In the genomic region with DNA sequence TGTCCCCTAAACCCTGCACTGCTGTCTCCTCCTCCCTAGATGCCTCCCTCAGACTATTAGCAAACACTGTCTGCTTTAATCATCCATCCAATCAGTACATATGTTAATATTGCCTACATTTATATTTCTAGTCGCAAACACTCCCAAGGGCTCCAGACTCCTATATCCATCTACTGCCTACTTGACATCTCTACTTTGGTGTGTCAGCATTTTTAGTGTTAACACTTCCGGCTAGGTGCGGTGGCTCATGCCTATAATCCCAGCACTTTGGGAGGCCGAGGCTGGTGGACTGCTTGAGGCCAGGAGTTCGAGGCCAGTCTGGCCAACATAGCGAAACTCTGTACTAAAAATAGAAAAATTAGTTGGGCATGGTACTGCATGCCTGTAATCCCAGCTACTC, we compare ENCODE assay signal across 20 cellular contexts. TPM values are rescaled to one million over a fixed set of nuclear protein-coding genes. Genes with fewer than 3 reads are reported as not detected.
DNase-seq lines count a peak whose midpoint lies in the region; ATAC-seq, FAIRE-seq and TF ChIP-seq lines count a peak whose summit lies in the region.
"Had no signal": no experiment of that assay in that cellular context is flagged by ENCODE, and none has a peak within 500 bp of the region (broad histone marks: within the 10 kb centered on the region; RNA-seq: fewer than 3 reads in every experiment).

No MANE protein-coding gene starts in this region.

- H3F3A ChIP-seq in neural progenitor cell (ENCODE audit: low read depth): peaks cover 18% of the 10 kb centered on the region

- peak overlapping the region; percentile 14 for H3K27ac Mint-ChIP-seq in T-helper 17 cell
- H3K27ac Mint-ChIP-seq in neural progenitor cell: peak overlapping the region; percentile 39
- H3K27ac Mint-ChIP-seq: CD4-positive, CD25-positive, alpha-beta regulatory T cell; H9 had no signal

- H3K36me3 Mint-ChIP-seq in T-helper 17 cell (ENCODE audit: low read depth) (peaks cover 16% of the 10 kb centered on the region), neural progenitor cell (peaks cover 37% of the 10 kb centered on the region)

- H3K27me3 Mint-ChIP-seq in T-helper 17 cell (no peaks in the 10 kb centered on the region), neural progenitor cell (ENCODE audit: insufficient read depth, low read depth) (no peaks in the 10 kb centered on the region)
- H3K27me3 Mint-ChIP-seq: CD4-positive, CD25-positive, alpha-beta regulatory T cell had no signal

- H3K4me1 ChIP-seq in HepG2 (ENCODE audit: insufficient read depth, low read length) (peaks cover 12% of the 10 kb centered on the region), right lobe of liver (peaks cover 0 to 22% (median 9%) of the 10 kb centered on the region in 4 donors), neural progenitor cell (no peaks in the 10 kb centered on the region)
- H3K4me1 ChIP-seq: BE2C had no signal

- TF ChIP-seq CTCF in HepG2 (CRISPR knock-in tag; IDR thresholded peaks at IDR 0.05): no peak
- TF ChIP-seq CTCF in right lobe of liver (IDR thresholded peaks at IDR 0.05): no peak
- TF ChIP-seq CTCF in neural progenitor cell (IDR thresholded peaks at IDR 0.05): no peak

- DNase-seq in HepG2 (ENCODE audit: low spot score) (no peak), right lobe of liver (no peak), T-helper 17 cell (no peak), neural progenitor cell (ENCODE audit: low spot score) (no peak), DMS53 (lab: John Stamatoyannopoulos, UW) (no peak)
- DNase-seq in stimulated activated CD4-positive, alpha-beta T cell treated with anti-CD3 and anti-CD28 coated beads, Interleukin-15, amount 100 ng/mL, for 24 hours: no peak
- DNase-seq: ACHN; BE2C; C1 segment of cervical spinal cord; CD4-positive, CD25-positive, alpha-beta regulatory T cell; CD8-positive, alpha-beta memory T cell; COR-L47; DMS79; GDM1; H9 had no signal

- in situ Hi-C loops in HepG2 (cut with HindIII; ENCODE audit: extremely low pct_ligation_motif_present, low pct_unique_long_range_greater_than_20kb): no loop called here

- H3K79me2 ChIP-seq in HepG2 (ENCODE audit: insufficient read depth, low read length) (no peaks in the 10 kb centered on the region), neural progenitor cell (ENCODE audit: low read depth) (no peaks in the 10 kb centered on the region)

- H3K36me3 ChIP-seq in HepG2 (replicated peaks in 1 of 2; ENCODE audit: control insufficient read depth in 1 of 2, insufficient read depth in 2 of 2, low read length in 2 of 2) (peaks cover 36 to 75% of the 10 kb centered on the region in 2 experiments), right lobe of liver (peaks cover 0 to 76% (median 32%) of the 10 kb centered on the region in 4 donors), neural progenitor cell (peaks cover 10% of the 10 kb centered on the region)

- POLR2A ChIA-PET in HepG2 (lab: Yijun Ruan, JAX): interaction anchor here (1.1 kb wide), 1 partner anchor 21 kb away, joined by 5 read pairs; no protein-coding TSS in a partner anchor

- ATAC-seq in HepG2: no peak
- ATAC-seq in right lobe of liver: no peak
- ATAC-seq in T-helper 17 cell: no peak
- no peak for ATAC-seq in GM21367 (IDR thresholded peaks at IDR 0.05; ENCODE audit: unreplicated experiment)

- TF ChIP-seq EP300 in HepG2 (IDR thresholded peaks at IDR 0.05; ENCODE audit: low read depth in 2 of 2, low read length in 2 of 2) (no peak), HepG2 (CRISPR knock-in tag; IDR thresholded peaks at IDR 0.05; ENCODE audit: borderline replicate concordance) (no peak)

- H3K4me1 Mint-ChIP-seq in T-helper 17 cell (no peaks in the 10 kb centered on the region), neural progenitor cell (peaks cover 3% of the 10 kb centered on the region)
- H3K4me1 Mint-ChIP-seq: H9 had no signal

- no peak for TF ChIP-seq POLR2A in HepG2 (IDR thresholded peaks at IDR 0.05; ENCODE audit: insufficient read depth in 1 of 2, low read depth in 2 of 2, low read length in 2 of 2)
- TF ChIP-seq POLR2A in right lobe of liver (IDR thresholded peaks at IDR 0.05): no peak

- TF ChIP-seq RAD21 in HepG2 (CRISPR knock-in tag; IDR thresholded peaks at IDR 0.05): no peak

- CTCF ChIA-PET in HepG2 (lab: Yijun Ruan, JAX; ENCODE audit: low intra/inter-chr PET ratio, low total read pairs): no interaction called here

- WGBS in HepG2 (ENCODE audit: low lambda C conversion rate): 97% methylated on average over 6 of the region's 6 CpGs
- WGBS in right lobe of liver (ENCODE audit: insufficient coverage, low coverage, low lambda C conversion rate, missing lambda C conversion rate): 93% methylated on average over 5 of the region's 6 CpGs

- H3K27me3 ChIP-seq in HepG2 (ENCODE audit: control insufficient read depth in 1 of 2, insufficient read depth in 2 of 2, low read length in 2 of 2) (no peaks in the 10 kb centered on the region), right lobe of liver (no peaks in the 10 kb centered on the region), neural progenitor cell (no peaks in the 10 kb centered on the region)
- H3K27me3 ChIP-seq: BE2C had no signal

- H3K9me3 ChIP-seq in HepG2 (ENCODE audit: low read length) (no peaks in the 10 kb centered on the region), right lobe of liver (no peaks in the 10 kb centered on the region), T-helper 17 cell (ENCODE audit: control insufficient read depth, low read length, poor library complexity, severe bottlenecking) (no peaks in the 10 kb centered on the region), neural progenitor cell (ENCODE audit: low read depth) (no peaks in the 10 kb centered on the region)
- H3K9me3 ChIP-seq: BE2C had no signal

- FAIRE-seq in HepG2 (lab: Jason Lieb, UNC): no peak
- FAIRE-seq: D721Med, GM12892, GM18507, H1 had no signal

- BruUV-seq in HepG2 (replicated peaks; lab: Mats Ljungman, UMichigan): no TSS peak

- H3K9ac ChIP-seq in HepG2 (ENCODE audit: insufficient read depth, low read depth, low read length) (no peak overlapping the region), neural progenitor cell (no peak overlapping the region)

- H3K4me2 ChIP-seq in HepG2 (ENCODE audit: low read depth, low read length): no peak overlapping the region
- no peak overlapping the region for H3K4me2 ChIP-seq in neural progenitor cell

- H3K4me3 ChIP-seq in HepG2 (replicated peaks in 1 of 3; ENCODE audit: insufficient read depth in 1 of 3, low read depth in 2 of 3, low read length in 3 of 3) (no peak overlapping the region), right lobe of liver (no peak overlapping the region), neural progenitor cell (no peak overlapping the region)

- H4K20me1 ChIP-seq in HepG2 (ENCODE audit: insufficient read depth, low read length) (no peaks in the 10 kb centered on the region), neural progenitor cell (ENCODE audit: low read depth) (no peaks in the 10 kb centered on the region)

- H3K4me3 Mint-ChIP-seq in T-helper 17 cell (no peak overlapping the region), neural progenitor cell (no peak overlapping the region)
- H3K4me3 Mint-ChIP-seq: H9 had no signal

- H2AFZ ChIP-seq in HepG2 (ENCODE audit: low read length) (no peak overlapping the region), neural progenitor cell (replicated peaks) (no peak overlapping the region)

- intact Hi-C loops in HepG2 (cut with micrococcal nuclease; ENCODE audit: unreplicated experiment): no loop called here
- intact Hi-C loops in right lobe of liver (cut with DNase I): no loop called here

- H3K27ac ChIP-seq in HepG2 (ENCODE audit: extremely low read length, insufficient read depth, low read length) (no peak overlapping the region), right lobe of liver (no peak overlapping the region), neural progenitor cell (no peak overlapping the region)

- no peaks in the 10 kb centered on the region for H3K9me3 Mint-ChIP-seq in neural progenitor cell
- H3K9me3 Mint-ChIP-seq: CD4-positive, CD25-positive, alpha-beta regulatory T cell; CD8-positive, alpha-beta memory T cell; H9 had no signal

RNA-seq across cellular contexts. Expression of gene THOC5, which starts 5.5 kb away (rescaled TPM):
- 46.7 and 53.5 TPM in 2 replicates for total RNA-seq in HepG2 (2016; rRNA removed; fragmentation: Illumina TruSeq; extraction: Trizol)
- total RNA-seq in HepG2 (2016; cell fraction: cytosol; rRNA removed; fragmentation: Illumina TruSeq; extraction: Trizol; ENCODE audit: low read depth): 20.7 and 27.6 TPM in 2 replicates
- total RNA-seq in HepG2 (2016; cell fraction: insoluble cytoplasmic fraction; rRNA removed; fragmentation: Illumina TruSeq; extraction: Trizol): 47.6 and 56.5 TPM in 2 replicates
- total RNA-seq in HepG2 (2016; cell fraction: membrane; rRNA removed; fragmentation: Illumina TruSeq; extraction: Trizol): 39.5 and 44.9 TPM in 2 replicates
- 32.6 and 43.7 TPM in 2 replicates for total RNA-seq in HepG2 (2016; cell fraction: nucleus; rRNA removed; fragmentation: Illumina TruSeq; extraction: Trizol)
- polyA plus RNA-seq in HepG2 (2011; rRNA removed): 45.8 and 65.2 TPM in 2 replicates
- 27.9 and 31.5 TPM in 2 replicates for polyA plus RNA-seq in HepG2 (2011; cell fraction: cytosol; rRNA removed)
- polyA plus RNA-seq in HepG2 (2011; cell fraction: nucleus; rRNA removed): 145 and 182 TPM in 2 replicates
- 37.0 and 37.3 TPM in 2 replicates for polyA plus RNA-seq in HepG2 (2012)
- 25.9 and 30.6 TPM in 2 replicates for polyA plus RNA-seq in HepG2 (2016; cell fraction: cytosol; fragmentation: Illumina TruSeq; extraction: Trizol; ENCODE audit: low read depth)
- 44.1 and 46.1 TPM in 2 replicates for polyA plus RNA-seq in HepG2 (2016; cell fraction: insoluble cytoplasmic fraction; fragmentation: Illumina TruSeq; extraction: Trizol; ENCODE audit: low read depth)
- 35.3 and 37.4 TPM in 2 replicates for polyA plus RNA-seq in HepG2 (2016; cell fraction: membrane; fragmentation: Illumina TruSeq; extraction: Trizol; ENCODE audit: low read depth)
- 54.0 and 55.1 TPM in 2 replicates for polyA plus RNA-seq in HepG2 (2016; cell fraction: nucleus; fragmentation: Illumina TruSeq; extraction: Trizol; ENCODE audit: insufficient read depth, low read depth)
- polyA minus RNA-seq in HepG2 (2011; rRNA and poly(A)+ RNA removed; ENCODE audit: low replicate concordance): 57.0 and 70.3 TPM in 2 replicates
- 25.5 and 29.4 TPM in 2 replicates for polyA minus RNA-seq in HepG2 (2011; cell fraction: cytosol; rRNA and poly(A)+ RNA removed)
- polyA minus RNA-seq in HepG2 (2011; cell fraction: nucleus; rRNA and poly(A)+ RNA removed): 38.9 and 51.6 TPM in 2 replicates
- total RNA-seq in right lobe of liver: 10 to 100 TPM; 11.9 to 17.4 (median 14.1) TPM
- 10 to 100 TPM; 34.2 to 46.2 TPM for total RNA-seq in T-helper 17 cell
- 42.9 and 49.0 TPM in 2 replicates for total RNA-seq in neural progenitor cell (ENCODE audit: low replicate concordance)

RNA-seq across cellular contexts. Expression of gene NIPSNAP1, which starts 21.9 kb away (rescaled TPM):
- total RNA-seq in HepG2 (2016; rRNA removed; fragmentation: Illumina TruSeq; extraction: Trizol) (159 and 167 TPM in 2 replicates), right lobe of liver (100 to 1,000 TPM in 5 of 6 experiments, 10 to 100 TPM in 1; 94.5 to 149 (median 141) TPM), T-helper 17 cell (10 to 100 TPM; 27.6 to 28.7 TPM), neural progenitor cell (ENCODE audit: low replicate concordance) (266 and 311 TPM in 2 replicates)
- 36.4 and 36.6 TPM in 2 replicates for total RNA-seq in HepG2 (2016; cell fraction: cytosol; rRNA removed; fragmentation: Illumina TruSeq; extraction: Trizol; ENCODE audit: low read depth)
- 162 and 163 TPM in 2 replicates for total RNA-seq in HepG2 (2016; cell fraction: insoluble cytoplasmic fraction; rRNA removed; fragmentation: Illumina TruSeq; extraction: Trizol)
- 98.2 and 102 TPM in 2 replicates for total RNA-seq in HepG2 (2016; cell fraction: membrane; rRNA removed; fragmentation: Illumina TruSeq; extraction: Trizol)
- 68.4 and 75.1 TPM in 2 replicates for total RNA-seq in HepG2 (2016; cell fraction: nucleus; rRNA removed; fragmentation: Illumina TruSeq; extraction: Trizol)
- polyA plus RNA-seq in HepG2 (2011; rRNA removed): 203 and 212 TPM in 2 replicates
- polyA plus RNA-seq in HepG2 (2011; cell fraction: cytosol; rRNA removed): 167 and 170 TPM in 2 replicates
- 133 and 152 TPM in 2 replicates for polyA plus RNA-seq in HepG2 (2011; cell fraction: nucleus; rRNA removed)
- 126 and 158 TPM in 2 replicates for polyA plus RNA-seq in HepG2 (2012)
- polyA plus RNA-seq in HepG2 (2016; cell fraction: cytosol; fragmentation: Illumina TruSeq; extraction: Trizol; ENCODE audit: low read depth): 33.2 and 39.7 TPM in 2 replicates
- polyA plus RNA-seq in HepG2 (2016; cell fraction: insoluble cytoplasmic fraction; fragmentation: Illumina TruSeq; extraction: Trizol; ENCODE audit: low read depth): 169 and 174 TPM in 2 replicates
- 73.5 and 79.3 TPM in 2 replicates for polyA plus RNA-seq in HepG2 (2016; cell fraction: membrane; fragmentation: Illumina TruSeq; extraction: Trizol; ENCODE audit: low read depth)
- polyA plus RNA-seq in HepG2 (2016; cell fraction: nucleus; fragmentation: Illumina TruSeq; extraction: Trizol; ENCODE audit: insufficient read depth, low read depth): 104 and 117 TPM in 2 replicates
- 19.6 and 162 TPM in 2 replicates for polyA minus RNA-seq in HepG2 (2011; rRNA and poly(A)+ RNA removed; ENCODE audit: low replicate concordance)
- polyA minus RNA-seq in HepG2 (2011; cell fraction: cytosol; rRNA and poly(A)+ RNA removed): 70.8 and 86.6 TPM in 2 replicates
- polyA minus RNA-seq in HepG2 (2011; cell fraction: nucleus; rRNA and poly(A)+ RNA removed): 55.0 and 66.1 TPM in 2 replicates

RNA-seq across cellular contexts. Expression of gene NF2, which starts 44.4 kb away (rescaled TPM):
- total RNA-seq in HepG2 (2016; rRNA removed; fragmentation: Illumina TruSeq; extraction: Trizol) (33.3 and 45.3 TPM in 2 replicates), right lobe of liver (10 to 100 TPM in 5 of 6 experiments, 1 to 10 TPM in 1; 9.6 to 24.8 (median 14.0) TPM), T-helper 17 cell (10 to 100 TPM; 23.8 to 29.3 TPM), neural progenitor cell (ENCODE audit: low replicate concordance) (18.7 and 28.1 TPM in 2 replicates)
- 6.6 and 7.4 TPM in 2 replicates for total RNA-seq in HepG2 (2016; cell fraction: cytosol; rRNA removed; fragmentation: Illumina TruSeq; extraction: Trizol; ENCODE audit: low read depth)
- 33.3 and 42.0 TPM in 2 replicates for total RNA-seq in HepG2 (2016; cell fraction: insoluble cytoplasmic fraction; rRNA removed; fragmentation: Illumina TruSeq; extraction: Trizol)
- total RNA-seq in HepG2 (2016; cell fraction: membrane; rRNA removed; fragmentation: Illumina TruSeq; extraction: Trizol): 21.0 and 24.2 TPM in 2 replicates
- 25.6 and 28.1 TPM in 2 replicates for total RNA-seq in HepG2 (2016; cell fraction: nucleus; rRNA removed; fragmentation: Illumina TruSeq; extraction: Trizol)
- 8.8 and 9.3 TPM in 2 replicates for polyA plus RNA-seq in HepG2 (2011; rRNA removed)
- 6.9 and 7.3 TPM in 2 replicates for polyA plus RNA-seq in HepG2 (2011; cell fraction: cytosol; rRNA removed)
- 8.1 and 8.6 TPM in 2 replicates for polyA plus RNA-seq in HepG2 (2011; cell fraction: nucleus; rRNA removed)
- 6.4 TPM in 2 replicates for polyA plus RNA-seq in HepG2 (2012)
- polyA plus RNA-seq in HepG2 (2016; cell fraction: cytosol; fragmentation: Illumina TruSeq; extraction: Trizol; ENCODE audit: low read depth): 3.3 and 5.4 TPM in 2 replicates
- polyA plus RNA-seq in HepG2 (2016; cell fraction: insoluble cytoplasmic fraction; fragmentation: Illumina TruSeq; extraction: Trizol; ENCODE audit: low read depth): 21.1 and 24.6 TPM in 2 replicates
- 9.8 and 11.9 TPM in 2 replicates for polyA plus RNA-seq in HepG2 (2016; cell fraction: membrane; fragmentation: Illumina TruSeq; extraction: Trizol; ENCODE audit: low read depth)
- polyA plus RNA-seq in HepG2 (2016; cell fraction: nucleus; fragmentation: Illumina TruSeq; extraction: Trizol; ENCODE audit: insufficient read depth, low read depth): 23.3 and 24.8 TPM in 2 replicates
- polyA minus RNA-seq in HepG2 (2011; rRNA and poly(A)+ RNA removed; ENCODE audit: low replicate concordance): 25.7 and 39.3 TPM in 2 replicates
- 12.4 and 13.6 TPM in 2 replicates for polyA minus RNA-seq in HepG2 (2011; cell fraction: cytosol; rRNA and poly(A)+ RNA removed)
- polyA minus RNA-seq in HepG2 (2011; cell fraction: nucleus; rRNA and poly(A)+ RNA removed): 11.5 and 15.2 TPM in 2 replicates
